Comparison of ENCODE assay signal across 16 cellular contexts in the genomic region with DNA sequence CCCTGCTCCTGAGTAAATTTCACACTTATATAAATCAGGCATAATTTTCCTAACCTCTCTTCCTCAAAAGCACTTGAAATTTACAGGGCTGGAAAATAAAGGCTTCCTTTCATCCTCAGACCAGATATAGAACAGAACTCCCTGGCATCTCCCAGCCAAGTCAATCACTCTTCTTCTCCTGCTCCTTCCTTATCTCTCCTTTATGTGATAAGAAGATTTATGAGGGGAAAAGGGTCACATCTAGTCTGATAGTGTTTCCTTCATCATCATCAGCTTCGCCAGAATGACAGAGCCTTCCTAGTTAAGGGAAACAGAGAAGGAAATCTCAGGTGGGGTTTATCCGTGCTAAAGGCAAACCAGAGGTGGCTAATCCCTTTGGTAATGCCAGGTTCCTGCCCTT. TPM values are rescaled to one million over a fixed set of nuclear protein-coding genes. Genes with fewer than 3 reads are reported as not detected.
DNase-seq lines count a peak whose midpoint lies in the region; ATAC-seq and TF ChIP-seq lines count a peak whose summit lies in the region.
"Had no signal": no experiment of that assay in that cellular context is flagged by ENCODE, and none has a peak within 500 bp of the region (broad histone marks: within the 10 kb centered on the region; RNA-seq: fewer than 3 reads in every experiment).

No MANE protein-coding gene starts in this region.

- no peaks in the 10 kb centered on the region for H4K20me1 ChIP-seq in PC-9 (ENCODE audit: insufficient read depth)
- H4K20me1 ChIP-seq: BLaER1 treated with 17β-estradiol and CSF1 and Interleukin-3, amounts not matched to agents 10 nM and 100 nM had no signal

- H3K27me3 Mint-ChIP-seq in Caco-2 (ENCODE audit: insufficient read depth, unreplicated experiment), result no peaks in the 10 kb centered on the region
- H3K27me3 Mint-ChIP-seq: CD4-positive, CD25-positive, alpha-beta regulatory T cell had no signal

- peaks cover 6% of the 10 kb centered on the region for H3K79me1 ChIP-seq in trophoblast cell (ENCODE audit: low read length)

- H3K27ac Mint-ChIP-seq in Caco-2 (ENCODE audit: unreplicated experiment), result no peak overlapping the region
- H3K27ac Mint-ChIP-seq: CD4-positive, CD25-positive, alpha-beta regulatory T cell had no signal

- no peaks in the 10 kb centered on the region; the same call in 1 of the 2 replicates for H3K9me2 ChIP-seq in PC-9 (ENCODE audit: insufficient read depth)

- H3K36me3 Mint-ChIP-seq in Caco-2 (ENCODE audit: insufficient read depth, unreplicated experiment), result peaks cover 4% of the 10 kb centered on the region
- H3K36me3 Mint-ChIP-seq: CD4-positive, CD25-positive, alpha-beta regulatory T cell had no signal

- H3K18ac ChIP-seq in trophoblast cell (ENCODE audit: low read length), result no peak overlapping the region

- H3F3A ChIP-seq in PC-9 (ENCODE audit: insufficient read depth, low read depth), result no peaks in the 10 kb centered on the region

- intact Hi-C loops in Caco-2 (cut with micrococcal nuclease; ENCODE audit: unreplicated experiment), result loop anchor here (10.0 kb wide), 1 partner anchor 1281 kb away; the partner anchor contains the start of gene GLRX
- intact Hi-C loops in PC-9 (cut with micrococcal nuclease; ENCODE audit: unreplicated experiment), result no loop called here
- intact Hi-C loops in left colon (cut with DNase I, micrococcal nuclease), result no loop called here

- H3K79me2 ChIP-seq in PC-9 (ENCODE audit: low read depth), result no peaks in the 10 kb centered on the region
- peaks cover 2% of the 10 kb centered on the region for H3K79me2 ChIP-seq in trophoblast cell (ENCODE audit: control insufficient read depth, insufficient read depth, low read length, poor library complexity)

- H3K4me3 ChIP-seq in Caco-2 (ENCODE audit: low read depth, low read length) (no peak overlapping the region), PC-9 (no peak overlapping the region), trophoblast cell (ENCODE audit: low read depth, low read length) (no peak overlapping the region)
- H3K4me3 ChIP-seq: BLaER1 treated with 17β-estradiol and CSF1 and Interleukin-3, amounts not matched to agents 10 nM and 100 nM; GM12878; GM23248 had no signal

- H3K4me3 Mint-ChIP-seq in Caco-2 (ENCODE audit: unreplicated experiment), result peak overlapping the region; percentile 8
- H3K4me3 Mint-ChIP-seq: CD4-positive, CD25-positive, alpha-beta regulatory T cell had no signal

- no peaks in the 10 kb centered on the region for H3K9me3 Mint-ChIP-seq in Caco-2 (ENCODE audit: unreplicated experiment)
- H3K9me3 Mint-ChIP-seq: CD4-positive, CD25-positive, alpha-beta regulatory T cell had no signal

- no peak overlapping the region for H3K4ac ChIP-seq in trophoblast cell (ENCODE audit: low read depth, low read length)

- H3K27me3 ChIP-seq in Caco-2 (replicated peaks; ENCODE audit: control insufficient read depth, insufficient read depth, low read length) (no peaks in the 10 kb centered on the region), PC-9 (ENCODE audit: insufficient read depth, low read depth) (no peaks in the 10 kb centered on the region), trophoblast cell (ENCODE audit: insufficient read depth, low read length) (no peaks in the 10 kb centered on the region)
- H3K27me3 ChIP-seq: BLaER1 treated with 17β-estradiol and CSF1 and Interleukin-3, amounts not matched to agents 10 nM and 100 nM had no signal

- H4K8ac ChIP-seq in trophoblast cell (ENCODE audit: low read depth, low read length), result no peak overlapping the region

- H3K36me3 ChIP-seq in Caco-2 (ENCODE audit: control insufficient read depth, insufficient read depth, low read length), result no peaks in the 10 kb centered on the region
- H3K36me3 ChIP-seq in PC-9 (ENCODE audit: low read depth), result no peaks in the 10 kb centered on the region
- peaks cover 0 to 2% of the 10 kb centered on the region in 2 experiments for H3K36me3 ChIP-seq in trophoblast cell (ENCODE audit: control insufficient read depth in 1 of 2, insufficient read depth in 2 of 2, low read length in 2 of 2)
- H3K36me3 ChIP-seq: BLaER1 treated with 17β-estradiol and CSF1 and Interleukin-3, amounts not matched to agents 10 nM and 100 nM had no signal

- no peak overlapping the region for H3K23ac ChIP-seq in trophoblast cell (ENCODE audit: low read length)

- no peak overlapping the region for H2BK5ac ChIP-seq in trophoblast cell (ENCODE audit: low read depth, low read length, poor library complexity)

- H3K27ac ChIP-seq in PC-9 (no peak overlapping the region), trophoblast cell (ENCODE audit: low read depth, low read length) (no peak overlapping the region)
- H3K27ac ChIP-seq: BLaER1 treated with 17β-estradiol and CSF1 and Interleukin-3, amounts not matched to agents 10 nM and 100 nM; GM23248 had no signal

- ATAC-seq in left colon, result peak; percentile 80
- no peak for ATAC-seq in HG03378 (IDR thresholded peaks at IDR 0.05; ENCODE audit: unreplicated experiment)
- ATAC-seq in HG03025 (IDR thresholded peaks at IDR 0.05; ENCODE audit: low FRiP score, unreplicated experiment), result no peak
- ATAC-seq: GM12878, HCT116 had no signal

- H3K4me2 ChIP-seq in PC-9 (no peak overlapping the region), trophoblast cell (ENCODE audit: low read length) (no peak overlapping the region)
- H3K4me2 ChIP-seq: BLaER1 treated with 17β-estradiol and CSF1 and Interleukin-3, amounts not matched to agents 10 nM and 100 nM had no signal

- peak overlapping the region; percentile 36 for H3K14ac ChIP-seq in trophoblast cell (ENCODE audit: low read length)

- BruUV-seq in Caco-2 (replicated peaks; lab: Mats Ljungman, UMichigan) (no TSS peak), PC-9 (replicated peaks; lab: Mats Ljungman, UMichigan) (no TSS peak)

- no CpG with 5 or more reads among the region's 2 CpGs for WGBS in trophoblast cell (ENCODE audit: extremely low coverage, insufficient coverage, insufficient read length)

- H3K9me3 ChIP-seq in Caco-2, result no peaks in the 10 kb centered on the region
- no peaks in the 10 kb centered on the region for H3K9me3 ChIP-seq in PC-9 (ENCODE audit: insufficient read depth, low read depth)
- H3K9me3 ChIP-seq in trophoblast cell (ENCODE audit: insufficient read depth, low read depth, low read length), result no peaks in the 10 kb centered on the region
- H3K9me3 ChIP-seq: BLaER1 treated with 17β-estradiol and CSF1 and Interleukin-3, amounts not matched to agents 10 nM and 100 nM had no signal

- no peak for TF ChIP-seq CTCF in Caco-2 (IDR thresholded peaks at IDR 0.05; ENCODE audit: insufficient read depth in 1 of 2, low read depth in 1 of 2, low read length in 1 of 2, severe bottlenecking in 1 of 2, unreplicated experiment in 1 of 2)
- no peak for TF ChIP-seq CTCF in PC-9 (conservative IDR thresholded peaks at IDR 0.05)

- H2AK5ac ChIP-seq in trophoblast cell (ENCODE audit: low read length), result no peak overlapping the region

- peak overlapping the region; percentile 29; the same call in 1 of the 2 replicates for H2AFZ ChIP-seq in PC-9
- H2AFZ ChIP-seq in trophoblast cell (ENCODE audit: insufficient read depth, low read length, poor library complexity), result no peak overlapping the region
- H2AFZ ChIP-seq: GM23248 had no signal

- peaks cover 25% of the 10 kb centered on the region for H3K4me1 ChIP-seq in Caco-2
- no peaks in the 10 kb centered on the region for H3K4me1 ChIP-seq in PC-9 (replicated peaks; ENCODE audit: insufficient read depth)
- peaks cover 3 to 5% of the 10 kb centered on the region in 2 experiments for H3K4me1 ChIP-seq in trophoblast cell (ENCODE audit: control insufficient read depth in 1 of 2, insufficient read depth in 2 of 2, low read length in 2 of 2)

- no peak overlapping the region for H4K91ac ChIP-seq in trophoblast cell (ENCODE audit: low read depth, low read length)

- CTCF ChIA-PET in Caco-2 (lab: Charles Lee), result interaction anchor here (0.6 to 1.4 kb wide), 2 partner anchors 36 to 109 kb away, joined by 3 read pairs; partner anchors contain the start of gene LIX1
- CTCF ChIA-PET in PC-9 (lab: Charles Lee), result no interaction called here

- no peak overlapping the region for H4K12ac ChIP-seq in trophoblast cell (ENCODE audit: low read depth, low read length)

- H2BK120ac ChIP-seq in trophoblast cell (ENCODE audit: insufficient read depth, low read length, poor library complexity), result no peak overlapping the region

- H2BK12ac ChIP-seq in trophoblast cell (ENCODE audit: low read length), result peak overlapping the region; percentile 87

- POLR2A ChIA-PET in Caco-2 (lab: Charles Lee) (no interaction called here), PC-9 (lab: Charles Lee; ENCODE audit: unreplicated experiment) (no interaction called here)

- H3K9ac ChIP-seq in trophoblast cell (ENCODE audit: low read length), result no peak overlapping the region
- H3K9ac ChIP-seq: BLaER1 treated with 17β-estradiol and CSF1 and Interleukin-3, amounts not matched to agents 10 nM and 100 nM; GM23248 had no signal

- peaks cover 26% of the 10 kb centered on the region for H3K4me1 Mint-ChIP-seq in Caco-2 (ENCODE audit: low read depth, unreplicated experiment)
- H3K4me1 Mint-ChIP-seq: CD4-positive, CD25-positive, alpha-beta regulatory T cell had no signal

- DNase-seq in Caco-2 (no peak), PC-9 (no peak), left colon (no peak), trophoblast cell (no peak), NCI-H2171 (lab: John Stamatoyannopoulos, UW) (no peak)
- DNase-seq: ACHN; CD4-positive, CD25-positive, alpha-beta regulatory T cell; DMS79; GM23248 had no signal

RNA-seq across cellular contexts. Expression of gene LIX1, which starts 36.2 kb away (rescaled TPM):
- total RNA-seq in Caco-2 (2022), result 4.0 and 4.1 TPM in 2 replicates
- total RNA-seq in PC-9 (2021), result not detected in 2 replicates
- total RNA-seq in left colon, result under 1 TPM in 1 of 2 donors, not detected in 1; 0.22 TPM
- 18.1 and 20.9 TPM in 2 replicates for polyA plus RNA-seq in trophoblast cell (2013)
- total RNA-seq: A172; CD4-positive, CD25-positive, alpha-beta regulatory T cell; GM12878; GM23248; HT-29 had no signal
- polyA plus RNA-seq: CD4-positive, CD25-positive, alpha-beta regulatory T cell; GM23248 had no signal
